ENCODE assay signal across 1 cellular context in the genomic region with DNA sequence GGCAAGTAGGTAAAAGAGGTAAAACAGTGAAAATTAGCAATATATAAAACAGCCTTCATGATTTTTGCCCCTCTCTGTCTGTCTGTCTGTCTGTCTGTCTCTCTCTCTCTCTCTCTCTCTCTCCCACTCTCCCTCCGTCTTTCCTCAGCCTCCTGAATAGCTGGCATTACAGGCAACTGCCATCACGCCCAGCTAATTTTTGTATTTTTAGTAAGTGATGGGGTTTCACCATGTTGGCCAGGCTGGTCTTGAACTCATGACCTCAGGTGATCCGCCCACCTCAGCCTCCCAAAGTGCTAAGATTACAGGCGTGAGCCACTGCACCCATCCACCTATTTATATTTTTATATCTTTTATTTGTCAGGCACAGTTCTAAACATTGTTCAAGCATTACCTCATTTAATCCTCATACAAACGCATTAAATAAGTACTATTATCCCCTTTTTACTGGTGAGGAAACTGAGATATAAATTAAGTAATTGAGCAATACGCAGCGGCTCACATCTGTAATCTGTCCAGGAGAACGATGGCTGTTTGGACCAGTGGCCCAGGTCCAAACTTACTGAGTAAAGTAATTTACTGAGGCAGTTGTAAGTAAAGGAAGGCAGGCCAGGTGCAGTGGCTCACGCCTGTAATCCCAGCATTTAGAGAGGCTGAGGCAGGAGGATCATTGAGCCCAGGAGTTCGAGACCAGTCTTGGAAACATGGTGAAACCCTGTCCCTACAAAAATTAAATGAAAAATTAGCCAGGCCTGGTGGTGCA.
A peak's percentile ranks its signal among the peaks of the same experiment; 100 is the strongest.
TF ChIP-seq lines count a peak whose summit lies in the region.

No MANE protein-coding gene starts in this region.

TF ChIP-seq in K562, 482 proteins besides CTCF, POLR2A, EP300 and RAD21:
- no peak for TF ChIP-seq RBM25 (IDR thresholded peaks at IDR 0.05; ENCODE audit: low read depth, low read length, severe bottlenecking)
- TF ChIP-seq EGR1 (conservative IDR thresholded peaks at IDR 0.05) = peak; percentile 20; the same call in 1 of the 2 replicates
